ENCODE assay signal across 1 cellular context in the genomic region with DNA sequence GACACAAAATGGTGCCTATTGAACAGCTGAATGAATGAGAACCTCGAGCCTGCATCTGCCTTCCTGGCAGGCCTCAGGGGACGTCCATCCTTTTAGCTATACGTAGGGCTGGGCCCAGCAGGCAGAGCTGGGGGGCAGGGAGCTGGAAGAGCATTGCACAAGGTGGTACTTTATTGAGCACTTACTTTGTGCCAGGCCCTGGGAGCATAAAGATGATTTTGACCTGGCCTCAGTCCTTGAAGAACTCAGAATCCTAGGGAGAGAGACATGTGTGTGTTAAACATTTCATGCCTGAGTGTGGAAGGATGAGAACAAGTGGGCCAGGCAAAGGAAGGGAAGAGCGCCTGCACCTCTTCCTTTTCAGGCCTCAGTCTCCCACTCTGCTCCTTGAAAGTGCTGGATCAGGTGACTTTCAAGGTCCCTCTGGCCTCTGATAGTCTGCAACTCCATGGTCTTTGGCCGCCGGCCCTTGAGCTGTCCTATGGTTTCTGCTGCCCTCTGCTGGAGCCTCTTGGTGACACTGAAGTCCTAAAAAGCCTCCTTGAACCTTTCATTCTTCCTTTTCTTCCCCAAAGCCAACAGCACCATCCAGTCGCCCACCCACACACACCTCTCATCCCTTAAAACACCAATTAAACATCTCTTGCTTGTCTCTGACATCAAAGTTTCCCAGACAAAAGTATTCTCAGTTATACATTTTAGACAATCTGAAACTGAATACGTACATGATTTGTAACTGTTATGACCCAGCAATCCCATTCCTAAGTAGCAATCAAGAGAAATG.
TF ChIP-seq lines count a peak whose summit lies in the region.

No MANE protein-coding gene starts in this region.

TF ChIP-seq in HepG2, 621 proteins besides CTCF, POLR2A, EP300 and RAD21 (continues in another document):
- TF ChIP-seq ZNF468 (CRISPR knock-in tag; IDR thresholded peaks at IDR 0.05) (no peak), ZNF333 (CRISPR knock-in tag; IDR thresholded peaks at IDR 0.05; ENCODE audit: borderline replicate concordance) (no peak), GATA4 (IDR thresholded peaks at IDR 0.05; ENCODE audit: borderline replicate concordance, low read depth) (no peak), ZNF557 (CRISPR knock-in tag; IDR thresholded peaks at IDR 0.05) (no peak), KDM2A (CRISPR knock-in tag; IDR thresholded peaks at IDR 0.05; ENCODE audit: borderline replicate concordance, low read depth) (0 out of 2 replicates have a peak, but pooled peaks have one; percentile 25), ZNF253 (CRISPR knock-in tag; IDR thresholded peaks at IDR 0.05; ENCODE audit: borderline replicate concordance) (no peak), ZSCAN30 (CRISPR knock-in tag; IDR thresholded peaks at IDR 0.05) (no peak), ZC3H13 (CRISPR knock-in tag; IDR thresholded peaks at IDR 0.05) (no peak), ZBTB3 (CRISPR knock-in tag; IDR thresholded peaks at IDR 0.05; ENCODE audit: borderline replicate concordance, low read depth) (no peak), HDAC2 (CRISPR knock-in tag; IDR thresholded peaks at IDR 0.05) (no peak), BCL6 (CRISPR knock-in tag; IDR thresholded peaks at IDR 0.05) (no peak), SALL1 (CRISPR knock-in tag; IDR thresholded peaks at IDR 0.05) (0 out of 2 replicates have a peak, but pooled peaks have one; percentile 17), ELF3 (CRISPR knock-in tag; IDR thresholded peaks at IDR 0.05) (0 out of 2 replicates have a peak, but pooled peaks have one; percentile 23), ARHGAP35 (CRISPR knock-in tag; IDR thresholded peaks at IDR 0.05; ENCODE audit: borderline replicate concordance) (no peak), HOXA5 (CRISPR knock-in tag; IDR thresholded peaks at IDR 0.05) (no peak), ATF1 (CRISPR knock-in tag; IDR thresholded peaks at IDR 0.05) (no peak), ZNF124 (CRISPR knock-in tag; IDR thresholded peaks at IDR 0.05) (0 out of 2 replicates have a peak, but pooled peaks have one; percentile 48), HNF4A (CRISPR knock-in tag; IDR thresholded peaks at IDR 0.05) (no peak), ZMAT3 (CRISPR knock-in tag; conservative IDR thresholded peaks at IDR 0.05) (no peak), MED8 (CRISPR knock-in tag; IDR thresholded peaks at IDR 0.05; ENCODE audit: insufficient replicate concordance) (no peak), TSC22D2 (CRISPR knock-in tag; IDR thresholded peaks at IDR 0.05; ENCODE audit: borderline replicate concordance) (no peak), NFKB2 (CRISPR knock-in tag; IDR thresholded peaks at IDR 0.05; ENCODE audit: borderline replicate concordance) (no peak), REL (CRISPR knock-in tag; conservative IDR thresholded peaks at IDR 0.05) (no peak), ZNF337 (CRISPR knock-in tag; IDR thresholded peaks at IDR 0.05; ENCODE audit: borderline replicate concordance, low read depth) (no peak), ZBTB38 (CRISPR knock-in tag; IDR thresholded peaks at IDR 0.05) (no peak), ELF4 (CRISPR knock-in tag; IDR thresholded peaks at IDR 0.05; ENCODE audit: borderline replicate concordance) (no peak), STAG1 (CRISPR knock-in tag; IDR thresholded peaks at IDR 0.05) (peak; percentile 83), ZNF20 (CRISPR knock-in tag; IDR thresholded peaks at IDR 0.05) (no peak), ZNF552 (CRISPR knock-in tag; IDR thresholded peaks at IDR 0.05; ENCODE audit: borderline replicate concordance) (no peak), ZSCAN22 (CRISPR knock-in tag; IDR thresholded peaks at IDR 0.05) (no peak), ZNF354B (CRISPR knock-in tag; IDR thresholded peaks at IDR 0.05) (no peak), ZNF547 (CRISPR knock-in tag; IDR thresholded peaks at IDR 0.05) (no peak), RELA (CRISPR knock-in tag; IDR thresholded peaks at IDR 0.05) (no peak)
- TF ChIP-seq, protein P1, sequence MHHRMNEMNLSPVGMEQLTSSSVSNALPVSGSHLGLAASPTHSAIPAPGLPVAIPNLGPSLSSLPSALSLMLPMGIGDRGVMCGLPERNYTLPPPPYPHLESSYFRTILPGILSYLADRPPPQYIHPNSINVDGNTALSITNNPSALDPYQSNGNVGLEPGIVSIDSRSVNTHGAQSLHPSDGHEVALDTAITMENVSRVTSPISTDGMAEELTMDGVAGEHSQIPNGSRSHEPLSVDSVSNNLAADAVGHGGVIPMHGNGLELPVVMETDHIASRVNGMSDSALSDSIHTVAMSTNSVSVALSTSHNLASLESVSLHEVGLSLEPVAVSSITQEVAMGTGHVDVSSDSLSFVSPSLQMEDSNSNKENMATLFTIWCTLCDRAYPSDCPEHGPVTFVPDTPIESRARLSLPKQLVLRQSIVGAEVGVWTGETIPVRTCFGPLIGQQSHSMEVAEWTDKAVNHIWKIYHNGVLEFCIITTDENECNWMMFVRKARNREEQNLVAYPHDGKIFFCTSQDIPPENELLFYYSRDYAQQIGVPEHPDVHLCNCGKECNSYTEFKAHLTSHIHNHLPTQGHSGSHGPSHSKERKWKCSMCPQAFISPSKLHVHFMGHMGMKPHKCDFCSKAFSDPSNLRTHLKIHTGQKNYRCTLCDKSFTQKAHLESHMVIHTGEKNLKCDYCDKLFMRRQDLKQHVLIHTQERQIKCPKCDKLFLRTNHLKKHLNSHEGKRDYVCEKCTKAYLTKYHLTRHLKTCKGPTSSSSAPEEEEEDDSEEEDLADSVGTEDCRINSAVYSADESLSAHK (CRISPR knock-in tag; IDR thresholded peaks at IDR 0.05; ENCODE audit: borderline replicate concordance), result no peak
- TF ChIP-seq, protein P2, sequence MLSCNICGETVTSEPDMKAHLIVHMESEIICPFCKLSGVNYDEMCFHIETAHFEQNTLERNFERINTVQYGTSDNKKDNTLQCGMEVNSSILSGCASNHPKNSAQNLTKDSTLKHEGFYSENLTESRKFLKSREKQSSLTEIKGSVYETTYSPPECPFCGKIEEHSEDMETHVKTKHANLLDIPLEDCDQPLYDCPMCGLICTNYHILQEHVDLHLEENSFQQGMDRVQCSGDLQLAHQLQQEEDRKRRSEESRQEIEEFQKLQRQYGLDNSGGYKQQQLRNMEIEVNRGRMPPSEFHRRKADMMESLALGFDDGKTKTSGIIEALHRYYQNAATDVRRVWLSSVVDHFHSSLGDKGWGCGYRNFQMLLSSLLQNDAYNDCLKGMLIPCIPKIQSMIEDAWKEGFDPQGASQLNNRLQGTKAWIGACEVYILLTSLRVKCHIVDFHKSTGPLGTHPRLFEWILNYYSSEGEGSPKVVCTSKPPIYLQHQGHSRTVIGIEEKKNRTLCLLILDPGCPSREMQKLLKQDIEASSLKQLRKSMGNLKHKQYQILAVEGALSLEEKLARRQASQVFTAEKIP (CRISPR knock-in tag; IDR thresholded peaks at IDR 0.05; ENCODE audit: borderline replicate concordance), result no peak
- TF ChIP-seq, protein P3, sequence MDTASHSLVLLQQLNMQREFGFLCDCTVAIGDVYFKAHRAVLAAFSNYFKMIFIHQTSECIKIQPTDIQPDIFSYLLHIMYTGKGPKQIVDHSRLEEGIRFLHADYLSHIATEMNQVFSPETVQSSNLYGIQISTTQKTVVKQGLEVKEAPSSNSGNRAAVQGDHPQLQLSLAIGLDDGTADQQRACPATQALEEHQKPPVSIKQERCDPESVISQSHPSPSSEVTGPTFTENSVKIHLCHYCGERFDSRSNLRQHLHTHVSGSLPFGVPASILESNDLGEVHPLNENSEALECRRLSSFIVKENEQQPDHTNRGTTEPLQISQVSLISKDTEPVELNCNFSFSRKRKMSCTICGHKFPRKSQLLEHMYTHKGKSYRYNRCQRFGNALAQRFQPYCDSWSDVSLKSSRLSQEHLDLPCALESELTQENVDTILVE (CRISPR knock-in tag; IDR thresholded peaks at IDR 0.05), result no peak
- TF ChIP-seq, protein P4, sequence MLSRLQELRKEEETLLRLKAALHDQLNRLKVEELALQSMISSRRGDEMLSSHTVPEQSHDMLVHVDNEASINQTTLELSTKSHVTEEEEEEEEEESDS (CRISPR knock-in tag; IDR thresholded peaks at IDR 0.05; ENCODE audit: borderline replicate concordance), result no peak
- TF ChIP-seq, protein P5, sequence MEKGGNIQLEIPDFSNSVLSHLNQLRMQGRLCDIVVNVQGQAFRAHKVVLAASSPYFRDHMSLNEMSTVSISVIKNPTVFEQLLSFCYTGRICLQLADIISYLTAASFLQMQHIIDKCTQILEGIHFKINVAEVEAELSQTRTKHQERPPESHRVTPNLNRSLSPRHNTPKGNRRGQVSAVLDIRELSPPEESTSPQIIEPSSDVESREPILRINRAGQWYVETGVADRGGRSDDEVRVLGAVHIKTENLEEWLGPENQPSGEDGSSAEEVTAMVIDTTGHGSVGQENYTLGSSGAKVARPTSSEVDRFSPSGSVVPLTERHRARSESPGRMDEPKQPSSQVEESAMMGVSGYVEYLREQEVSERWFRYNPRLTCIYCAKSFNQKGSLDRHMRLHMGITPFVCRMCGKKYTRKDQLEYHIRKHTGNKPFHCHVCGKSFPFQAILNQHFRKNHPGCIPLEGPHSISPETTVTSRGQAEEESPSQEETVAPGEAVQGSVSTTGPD (CRISPR knock-in tag; IDR thresholded peaks at IDR 0.05), result no peak
- TF ChIP-seq, protein P6, sequence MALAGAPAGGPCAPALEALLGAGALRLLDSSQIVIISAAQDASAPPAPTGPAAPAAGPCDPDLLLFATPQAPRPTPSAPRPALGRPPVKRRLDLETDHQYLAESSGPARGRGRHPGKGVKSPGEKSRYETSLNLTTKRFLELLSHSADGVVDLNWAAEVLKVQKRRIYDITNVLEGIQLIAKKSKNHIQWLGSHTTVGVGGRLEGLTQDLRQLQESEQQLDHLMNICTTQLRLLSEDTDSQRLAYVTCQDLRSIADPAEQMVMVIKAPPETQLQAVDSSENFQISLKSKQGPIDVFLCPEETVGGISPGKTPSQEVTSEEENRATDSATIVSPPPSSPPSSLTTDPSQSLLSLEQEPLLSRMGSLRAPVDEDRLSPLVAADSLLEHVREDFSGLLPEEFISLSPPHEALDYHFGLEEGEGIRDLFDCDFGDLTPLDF (CRISPR knock-in tag; IDR thresholded peaks at IDR 0.05), result no peak
- TF ChIP-seq, protein P7, sequence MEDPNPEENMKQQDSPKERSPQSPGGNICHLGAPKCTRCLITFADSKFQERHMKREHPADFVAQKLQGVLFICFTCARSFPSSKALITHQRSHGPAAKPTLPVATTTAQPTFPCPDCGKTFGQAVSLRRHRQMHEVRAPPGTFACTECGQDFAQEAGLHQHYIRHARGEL (CRISPR knock-in tag; IDR thresholded peaks at IDR 0.05), result no peak
- TF ChIP-seq, protein P8, sequence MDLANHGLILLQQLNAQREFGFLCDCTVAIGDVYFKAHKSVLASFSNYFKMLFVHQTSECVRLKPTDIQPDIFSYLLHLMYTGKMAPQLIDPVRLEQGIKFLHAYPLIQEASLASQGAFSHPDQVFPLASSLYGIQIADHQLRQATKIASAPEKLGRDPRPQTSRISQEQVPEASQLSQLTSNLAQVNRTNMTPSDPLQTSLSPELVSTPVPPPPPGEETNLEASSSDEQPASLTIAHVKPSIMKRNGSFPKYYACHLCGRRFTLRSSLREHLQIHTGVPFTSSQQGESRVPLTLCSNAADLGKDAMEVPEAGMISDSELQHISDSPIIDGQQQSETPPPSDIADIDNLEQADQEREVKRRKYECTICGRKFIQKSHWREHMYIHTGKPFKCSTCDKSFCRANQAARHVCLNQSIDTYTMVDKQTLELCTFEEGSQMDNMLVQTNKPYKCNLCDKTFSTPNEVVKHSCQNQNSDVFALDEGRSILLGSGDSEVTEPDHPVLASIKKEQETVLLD (CRISPR knock-in tag; IDR thresholded peaks at IDR 0.05; ENCODE audit: low read depth), result no peak
- TF ChIP-seq, protein P9, sequence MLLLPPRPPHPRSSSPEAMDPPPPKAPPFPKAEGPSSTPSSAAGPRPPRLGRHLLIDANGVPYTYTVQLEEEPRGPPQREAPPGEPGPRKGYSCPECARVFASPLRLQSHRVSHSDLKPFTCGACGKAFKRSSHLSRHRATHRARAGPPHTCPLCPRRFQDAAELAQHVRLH (CRISPR knock-in tag; IDR thresholded peaks at IDR 0.05; ENCODE audit: borderline replicate concordance, low read depth), result no peak
- TF ChIP-seq, protein P10, sequence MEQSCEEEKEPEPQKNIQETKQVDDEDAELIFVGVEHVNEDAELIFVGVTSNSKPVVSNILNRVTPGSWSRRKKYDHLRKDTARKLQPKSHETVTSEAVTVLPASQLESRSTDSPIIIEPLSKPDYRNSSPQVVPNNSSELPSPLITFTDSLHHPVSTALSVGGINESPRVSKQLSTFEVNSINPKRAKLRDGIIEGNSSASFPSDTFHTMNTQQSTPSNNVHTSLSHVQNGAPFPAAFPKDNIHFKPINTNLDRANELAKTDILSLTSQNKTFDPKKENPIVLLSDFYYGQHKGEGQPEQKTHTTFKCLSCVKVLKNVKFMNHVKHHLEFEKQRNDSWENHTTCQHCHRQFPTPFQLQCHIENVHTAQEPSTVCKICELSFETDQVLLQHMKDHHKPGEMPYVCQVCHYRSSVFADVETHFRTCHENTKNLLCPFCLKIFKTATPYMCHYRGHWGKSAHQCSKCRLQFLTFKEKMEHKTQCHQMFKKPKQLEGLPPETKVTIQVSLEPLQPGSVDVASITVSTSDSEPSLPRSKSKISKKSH (CRISPR knock-in tag; IDR thresholded peaks at IDR 0.05; ENCODE audit: borderline replicate concordance), result no peak
- TF ChIP-seq, protein P11, sequence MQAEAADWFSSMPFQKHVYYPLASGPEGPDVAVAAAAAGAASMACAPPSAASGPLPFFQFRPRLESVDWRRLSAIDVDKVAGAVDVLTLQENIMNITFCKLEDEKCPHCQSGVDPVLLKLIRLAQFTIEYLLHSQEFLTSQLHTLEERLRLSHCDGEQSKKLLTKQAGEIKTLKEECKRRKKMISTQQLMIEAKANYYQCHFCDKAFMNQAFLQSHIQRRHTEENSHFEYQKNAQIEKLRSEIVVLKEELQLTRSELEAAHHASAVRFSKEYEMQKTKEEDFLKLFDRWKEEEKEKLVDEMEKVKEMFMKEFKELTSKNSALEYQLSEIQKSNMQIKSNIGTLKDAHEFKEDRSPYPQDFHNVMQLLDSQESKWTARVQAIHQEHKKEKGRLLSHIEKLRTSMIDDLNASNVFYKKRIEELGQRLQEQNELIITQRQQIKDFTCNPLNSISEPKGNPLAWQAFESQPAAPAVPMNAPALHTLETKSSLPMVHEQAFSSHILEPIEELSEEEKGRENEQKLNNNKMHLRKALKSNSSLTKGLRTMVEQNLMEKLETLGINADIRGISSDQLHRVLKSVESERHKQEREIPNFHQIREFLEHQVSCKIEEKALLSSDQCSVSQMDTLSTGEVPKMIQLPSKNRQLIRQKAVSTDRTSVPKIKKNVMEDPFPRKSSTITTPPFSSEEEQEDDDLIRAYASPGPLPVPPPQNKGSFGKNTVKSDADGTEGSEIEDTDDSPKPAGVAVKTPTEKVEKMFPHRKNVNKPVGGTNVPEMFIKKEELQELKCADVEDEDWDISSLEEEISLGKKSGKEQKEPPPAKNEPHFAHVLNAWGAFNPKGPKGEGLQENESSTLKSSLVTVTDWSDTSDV (CRISPR knock-in tag; IDR thresholded peaks at IDR 0.05), result no peak
- TF ChIP-seq, protein P12, sequence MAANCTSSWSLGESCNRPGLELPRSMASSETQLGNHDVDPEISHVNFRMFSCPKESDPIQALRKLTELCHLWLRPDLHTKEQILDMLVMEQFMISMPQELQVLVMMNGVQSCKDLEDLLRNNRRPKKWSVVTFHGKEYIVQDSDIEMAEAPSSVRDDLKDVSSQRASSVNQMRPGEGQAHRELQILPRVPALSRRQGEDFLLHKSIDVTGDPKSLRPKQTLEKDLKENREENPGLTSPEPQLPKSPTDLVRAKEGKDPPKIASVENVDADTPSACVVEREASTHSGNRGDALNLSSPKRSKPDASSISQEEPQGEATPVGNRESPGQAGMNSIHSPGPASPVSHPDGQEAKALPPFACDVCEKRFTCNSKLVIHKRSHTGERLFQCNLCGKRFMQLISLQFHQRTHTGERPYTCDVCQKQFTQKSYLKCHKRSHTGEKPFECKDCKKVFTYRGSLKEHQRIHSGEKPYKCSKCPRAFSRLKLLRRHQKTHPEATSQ (CRISPR knock-in tag; IDR thresholded peaks at IDR 0.05; ENCODE audit: borderline replicate concordance), result no peak
